ENCODE assay signal across 28 cellular contexts in genomic region chr22:30375312-30375849, GRCh38.
"Had no signal": no experiment of that assay in that cellular context is flagged by ENCODE, and none has a peak within 500 bp of the region (broad histone marks: within the 10 kb centered on the region; RNA-seq: fewer than 3 reads in every experiment).

No MANE protein-coding gene starts in this region.

- H3K27ac ChIP-seq: colonic mucosa, esophagus muscularis mucosa, foreskin keratinocyte, gastroesophageal sphincter, pancreas, right lobe of liver, stomach, thyroid gland, vagina had no signal

- H3K9me3 Mint-ChIP-seq: dendritic cell treated with granulocyte-macrophage colony-stimulating factor and Interleukin-4, amounts not matched to agents 40 ng/mL and 50 ng/mL, for 4 days; mesothelial cell of epicardium; naive B cell; natural killer cell treated with Interleukin-12 subunit alpha and Interleukin-12 subunit beta and Interleukin-15 and Interleukin-18, amount 100 ng/mL, for 72 hours had no signal

- DNase-seq: colonic mucosa; effector CD8-positive, alpha-beta T cell; foreskin keratinocyte; heart right ventricle; hippocampal formation; kidney glomerular epithelial cell; mesenchymal stem cell; mucosa of descending colon; naive B cell; nucleus accumbens; pancreas; retina; right lobe of liver; small intestine; stimulated activated CD4-positive, alpha-beta T cell treated with anti-CD3 and anti-CD28 coated beads, Interleukin-12 subunit alpha, Interleukin-12 subunit beta, amount 100 ng/mL, for 4 hours; stimulated activated CD4-positive, alpha-beta T cell treated with anti-CD3 and anti-CD28 coated beads, Interleukin-1b, Interleukin-23, amount 100 ng/mL, for 48 hours; stimulated activated CD4-positive, alpha-beta T cell treated with anti-CD3 and anti-CD28 coated beads, Interleukin-4, amount 100 ng/mL, for 1 hour; stimulated activated CD8-positive, alpha-beta memory T cell treated with anti-CD3 and anti-CD28 coated beads, Interleukin-4, amount 100 ng/mL, for 48 hours; stimulated activated naive CD4-positive, alpha-beta T cell treated with Interleukin-2 at 50 U/mL for 16 hours; stomach; thyroid gland; trophoblast cell had no signal

- H3K27ac Mint-ChIP-seq: dendritic cell treated with granulocyte-macrophage colony-stimulating factor and Interleukin-4, amounts not matched to agents 40 ng/mL and 50 ng/mL, for 4 days; mesothelial cell of epicardium; naive B cell; natural killer cell treated with Interleukin-12 subunit alpha and Interleukin-12 subunit beta and Interleukin-15 and Interleukin-18, amount 100 ng/mL, for 72 hours had no signal

- H3K27me3 Mint-ChIP-seq: dendritic cell treated with granulocyte-macrophage colony-stimulating factor and Interleukin-4, amounts not matched to agents 40 ng/mL and 50 ng/mL, for 4 days; naive B cell; natural killer cell treated with Interleukin-12 subunit alpha and Interleukin-12 subunit beta and Interleukin-15 and Interleukin-18, amount 100 ng/mL, for 72 hours had no signal

- ATAC-seq: foreskin keratinocyte; gastroesophageal sphincter; mucosa of descending colon; natural killer cell treated with Interleukin-12 subunit alpha and Interleukin-12 subunit beta and Interleukin-15 and Interleukin-18, amount 100 ng/mL, for 72 hours; pancreas had no signal

- H3K4me3 ChIP-seq: colonic mucosa, esophagus muscularis mucosa, gastroesophageal sphincter, heart right ventricle, mucosa of descending colon, pancreas, right lobe of liver, stomach, thyroid gland, vagina had no signal

- H3K27me3 ChIP-seq: colonic mucosa, esophagus muscularis mucosa, foreskin keratinocyte, gastroesophageal sphincter, heart right ventricle, pancreas, right lobe of liver, stomach, thyroid gland, vagina had no signal

- H3K4me1 ChIP-seq: colonic mucosa, esophagus muscularis mucosa, foreskin keratinocyte, gastroesophageal sphincter, pancreas, right lobe of liver, thyroid gland, vagina had no signal

- H3K36me3 Mint-ChIP-seq: naive B cell; natural killer cell treated with Interleukin-12 subunit alpha and Interleukin-12 subunit beta and Interleukin-15 and Interleukin-18, amount 100 ng/mL, for 72 hours had no signal

- H3K9me3 ChIP-seq: colonic mucosa, esophagus muscularis mucosa, gastroesophageal sphincter, heart right ventricle, mucosa of descending colon, pancreas, right lobe of liver, stomach, thyroid gland, vagina had no signal

- H3K4me3 Mint-ChIP-seq: dendritic cell treated with granulocyte-macrophage colony-stimulating factor and Interleukin-4, amounts not matched to agents 40 ng/mL and 50 ng/mL, for 4 days; mesothelial cell of epicardium; naive B cell; natural killer cell treated with Interleukin-12 subunit alpha and Interleukin-12 subunit beta and Interleukin-15 and Interleukin-18, amount 100 ng/mL, for 72 hours had no signal

- H3K36me3 ChIP-seq: colonic mucosa, pancreas, right lobe of liver, thyroid gland had no signal
